8 cellular contexts compared by ENCODE assay signal in genomic region chr19:54430306-54431254, GRCh38. TPM values are rescaled to one million over a fixed set of nuclear protein-coding genes. Genes with fewer than 3 reads are reported as not detected.
A peak's percentile ranks its signal among the peaks of the same experiment; 100 is the strongest.
DNase-seq lines count a peak whose midpoint lies in the region; ATAC-seq and TF ChIP-seq lines count a peak whose summit lies in the region.

No MANE protein-coding gene starts in this region.

- peak overlapping the region; percentile 43 for H3K4me3 Mint-ChIP-seq in activated CD4-positive, alpha-beta memory T cell treated with anti-CD3 and anti-CD28 coated beads for 36 hours
- H3K4me3 Mint-ChIP-seq in nephron, result peak overlapping the region; percentile 80 to 86 (median 82)

- CTCF ChIA-PET in activated CD4-positive, alpha-beta memory T cell treated with anti-CD3 and anti-CD28 coated beads for 36 hours (lab: Charles Lee), result interaction anchor here (1.0 kb wide), 1 partner anchor 10 kb away, joined by 3 read pairs; no protein-coding TSS in a partner anchor

- peak overlapping the region; percentile 45 for H3K9ac ChIP-seq in HUES6 (ENCODE audit: low read length)

- POLR2A ChIA-PET in activated CD4-positive, alpha-beta memory T cell treated with anti-CD3 and anti-CD28 coated beads for 36 hours (lab: Charles Lee), result no interaction called here

- TF ChIP-seq POLR2A in upper lobe of left lung (IDR thresholded peaks at IDR 0.05), result no peak

- H3K27me3 Mint-ChIP-seq in activated CD4-positive, alpha-beta memory T cell treated with anti-CD3 and anti-CD28 coated beads for 36 hours, result peaks cover 17% of the 10 kb centered on the region
- H3K27me3 Mint-ChIP-seq in nephron (ENCODE audit: low read depth), result peaks cover 18% of the 10 kb centered on the region

- peaks cover 39% of the 10 kb centered on the region for H3K27me3 ChIP-seq in HUES6 (ENCODE audit: control insufficient read depth, insufficient read depth, low read length)
- H3K27me3 ChIP-seq in upper lobe of left lung, result peaks cover 0 to 19% (median 7%) of the 10 kb centered on the region in 4 donors

- no peaks in the 10 kb centered on the region for H3K36me3 Mint-ChIP-seq in activated CD4-positive, alpha-beta memory T cell treated with anti-CD3 and anti-CD28 coated beads for 36 hours
- no peaks in the 10 kb centered on the region for H3K36me3 Mint-ChIP-seq in nephron (ENCODE audit: low read depth)

- H3K9me3 ChIP-seq in HUES6 (ENCODE audit: control insufficient read depth, insufficient read depth, low read depth, low read length) (no peaks in the 10 kb centered on the region), upper lobe of left lung (no peaks in the 10 kb centered on the region)

- H3K36me3 ChIP-seq in HUES6 (ENCODE audit: control insufficient read depth, insufficient read depth, low read length), result no peaks in the 10 kb centered on the region
- no peaks in the 10 kb centered on the region for H3K36me3 ChIP-seq in upper lobe of left lung

- TF ChIP-seq CTCF in nephron (IDR thresholded peaks at IDR 0.05; ENCODE audit: unreplicated experiment in 3 of 3) (peak; percentile 30 to 57 (median 34)), upper lobe of left lung (IDR thresholded peaks at IDR 0.05) (no peak)

- peaks cover 14% of the 10 kb centered on the region for H3K4me1 Mint-ChIP-seq in activated CD4-positive, alpha-beta memory T cell treated with anti-CD3 and anti-CD28 coated beads for 36 hours (ENCODE audit: low read depth)
- H3K4me1 Mint-ChIP-seq in nephron, result peaks cover 8% of the 10 kb centered on the region

- TF ChIP-seq EP300 in upper lobe of left lung (IDR thresholded peaks at IDR 0.05), result no peak

- H3K27ac Mint-ChIP-seq in activated CD4-positive, alpha-beta memory T cell treated with anti-CD3 and anti-CD28 coated beads for 36 hours, result no peak overlapping the region
- peak overlapping the region; percentile 57 to 86 (median 70) for H3K27ac Mint-ChIP-seq in nephron

- H3K4me1 ChIP-seq in HUES6 (ENCODE audit: control insufficient read depth, insufficient read depth, low read length) (peaks cover 30% of the 10 kb centered on the region), upper lobe of left lung (peaks cover 17 to 33% (median 24%) of the 10 kb centered on the region in 4 donors)

- H3K27ac ChIP-seq in HUES6 (ENCODE audit: low read depth, low read length), result no peak overlapping the region
- peak overlapping the region; percentile 79 for H3K27ac ChIP-seq in epithelial cell of prostate
- no peak overlapping the region for H3K27ac ChIP-seq in upper lobe of left lung

- intact Hi-C loops in activated CD4-positive, alpha-beta memory T cell treated with anti-CD3 and anti-CD28 coated beads for 36 hours (cut with micrococcal nuclease), result no loop called here

- ATAC-seq in upper lobe of left lung (ENCODE audit: low FRiP score in 2 of 2), result peak; percentile 47 to 74
- no peak for ATAC-seq in GM18870 (IDR thresholded peaks at IDR 0.05; ENCODE audit: unreplicated experiment)

- 9 to 10% methylated on average over 13 to 29 of the region's 43 CpGs for WGBS in upper lobe of left lung, 2 donors

- H3K4me3 ChIP-seq in HUES6 (ENCODE audit: low read depth, low read length) (peak overlapping the region; percentile 81), upper lobe of left lung (peak overlapping the region in 3 of 4 donors; percentile 22 to 35 (median 31))

- H3K9me3 Mint-ChIP-seq in activated CD4-positive, alpha-beta memory T cell treated with anti-CD3 and anti-CD28 coated beads for 36 hours, result no peaks in the 10 kb centered on the region
- H3K9me3 Mint-ChIP-seq in nephron, result no peaks in the 10 kb centered on the region

- DNase-seq in C1 segment of cervical spinal cord (lab: John Stamatoyannopoulos, UW) (peak in 10 of 14 donors; percentile 29 to 62 (median 38)), epithelial cell of prostate (ENCODE audit: low read depth, low spot score) (no peak), upper lobe of left lung (peak in 1 of 2 donors; percentile 91), GF-D8 (lab: John Stamatoyannopoulos, UW) (no peak)
- DNase-seq in activated CD4-positive, alpha-beta memory T cell treated with anti-CD3 and anti-CD28 coated beads for 36 hours, result peak; percentile 58

RNA-seq across cellular contexts. Expression of gene TTYH1, which starts 15.3 kb away (rescaled TPM):
- total RNA-seq in activated CD4-positive, alpha-beta memory T cell treated with anti-CD3 and anti-CD28 coated beads for 36 hours, result not detected
- total RNA-seq in upper lobe of left lung, result not detected

RNA-seq across cellular contexts. Expression of gene LENG8, which starts 18.4 kb away (rescaled TPM):
- total RNA-seq in activated CD4-positive, alpha-beta memory T cell treated with anti-CD3 and anti-CD28 coated beads for 36 hours, result 100 to 1,000 TPM; 163 to 176 TPM
- total RNA-seq in upper lobe of left lung, result 1,000 to 10,000 TPM in 1 of 6 donors, 100 to 1,000 TPM in 4, 10 to 100 TPM in 1; 72.2 to 1,027 (median 188) TPM

RNA-seq across cellular contexts. Expression of gene LENG9, which starts 33.0 kb away (rescaled TPM):
- total RNA-seq in activated CD4-positive, alpha-beta memory T cell treated with anti-CD3 and anti-CD28 coated beads for 36 hours, result 1 to 10 TPM; 5.3 to 5.6 TPM
- total RNA-seq in upper lobe of left lung, result 10 to 100 TPM in 2 of 6 donors, 1 to 10 TPM in 4; 3.3 to 12.6 (median 9.1) TPM

RNA-seq across cellular contexts. Expression of gene CDC42EP5, which starts 42.5 kb away (rescaled TPM):
- total RNA-seq in activated CD4-positive, alpha-beta memory T cell treated with anti-CD3 and anti-CD28 coated beads for 36 hours, result not detected
- total RNA-seq in upper lobe of left lung, result 10 to 100 TPM; 11.1 to 40.4 (median 20.6) TPM

Comparison
In these comparisons a context has a peak if more than half of its experiments do, and no peak if none do; other contexts are left out.
1. DNase-seq: peak in C1 segment of cervical spinal cord (10 of 14) and activated CD4-positive, alpha-beta memory T cell treated with anti-CD3 and anti-CD28 coated beads for 36 hours (single experiment); none in epithelial cell of prostate (single experiment) and GF-D8 (single experiment).
2. CTCF ChIP-seq: peak in nephron (3 of 3); none in upper lobe of left lung (0 of 6).